ENCODE assay signal across 24 cellular contexts in the genomic region with DNA sequence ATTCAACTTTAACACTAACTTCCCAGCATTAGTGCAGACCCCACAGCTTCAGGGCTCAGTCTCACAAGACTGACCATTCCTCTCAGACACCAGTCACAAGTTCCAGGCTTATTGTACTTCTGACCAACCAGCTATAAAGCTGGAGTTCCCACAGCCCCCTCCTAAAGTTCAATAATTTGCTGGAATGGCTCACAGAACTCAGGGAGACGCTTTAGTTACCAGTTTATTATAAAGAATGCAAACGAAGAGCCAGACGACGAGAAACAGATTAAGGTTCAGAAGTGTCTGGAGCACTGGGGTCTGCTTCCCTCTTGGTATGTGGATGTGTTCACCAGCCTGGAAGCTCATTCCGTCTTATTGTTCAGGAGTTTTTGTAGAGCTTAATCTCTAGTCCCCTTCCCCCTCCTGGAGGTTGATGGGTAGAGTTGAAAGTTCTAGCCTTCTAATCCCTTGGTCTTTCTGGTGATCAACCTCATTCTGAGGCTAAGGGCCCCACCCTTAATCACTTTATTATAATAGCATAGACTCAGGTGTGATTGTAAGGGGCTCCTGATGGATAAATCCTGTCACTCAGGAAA. TPM values are rescaled to one million over a fixed set of nuclear protein-coding genes. Genes with fewer than 3 reads are reported as not detected.
"Had no signal": no experiment of that assay in that cellular context is flagged by ENCODE, and none has a peak within 500 bp of the region (broad histone marks: within the 10 kb centered on the region; RNA-seq: fewer than 3 reads in every experiment).

No MANE protein-coding gene starts in this region.

- H3K4me3 ChIP-seq: breast epithelium, coronary artery, esophagus squamous epithelium, gastroesophageal sphincter, lower lobe of right lung, testis, vagina had no signal

- H3K27me3 ChIP-seq: breast epithelium, esophagus squamous epithelium, gastroesophageal sphincter, testis, vagina had no signal

- H3K27ac ChIP-seq: breast epithelium, coronary artery, esophagus squamous epithelium, lower lobe of right lung, parathyroid adenoma, testis, vagina had no signal

- H3K4me3 Mint-ChIP-seq: natural killer cell; stimulated activated naive B cell treated with anti-CD40 and anti-IgM and Interleukin-4, amounts not matched to agents 10 μg/mL and 1 μg/mL and 100 μg/mL, for 72 hours; T-helper 1 cell treated with Interleukin-12 subunit alpha and Interleukin-12 subunit beta and Interleukin-4 antibody, amounts not matched to agents 30 μg/mL and 1 μg/mL, for 36 hours; type B pancreatic cell; WTC11 had no signal

- DNase-seq: activated T-cell treated with anti-CD3 and anti-CD28 coated beads, Interleukin-2, amount 50 U/mL, for 1 hour; aorta; esophagus squamous epithelium; head of caudate nucleus; lower lobe of right lung; natural killer cell; small intestine; stimulated activated CD4-positive, alpha-beta T cell treated with anti-CD3 and anti-CD28 coated beads, Interleukin-15, amount 100 ng/mL, for 24 hours; stimulated activated CD8-positive, alpha-beta memory T cell treated with anti-CD3 and anti-CD28 coated beads, Interleukin-4, amount 100 ng/mL, for 48 hours; stimulated activated naive B cell treated with anti-CD40 and anti-IgM and Interleukin-4, amounts not matched to agents 10 μg/mL and 1 μg/mL and 100 μg/mL, for 72 hours; T1000; testis had no signal

- H3K27ac Mint-ChIP-seq: natural killer cell; stimulated activated naive B cell treated with anti-CD40 and anti-IgM and Interleukin-4, amounts not matched to agents 10 μg/mL and 1 μg/mL and 100 μg/mL, for 72 hours; T-helper 1 cell treated with Interleukin-12 subunit alpha and Interleukin-12 subunit beta and Interleukin-4 antibody, amounts not matched to agents 30 μg/mL and 1 μg/mL, for 36 hours; type B pancreatic cell; WTC11 had no signal

- H2AFZ ChIP-seq: parathyroid adenoma had no signal

- H3K36me3 ChIP-seq: breast epithelium, esophagus squamous epithelium, gastroesophageal sphincter, lower lobe of right lung, vagina had no signal

- H3K27me3 Mint-ChIP-seq: stimulated activated naive B cell treated with anti-CD40 and anti-IgM and Interleukin-4, amounts not matched to agents 10 μg/mL and 1 μg/mL and 100 μg/mL, for 72 hours; type B pancreatic cell had no signal

- H3K9ac ChIP-seq: parathyroid adenoma had no signal

- H3K79me2 ChIP-seq: parathyroid adenoma had no signal

- H3K36me3 Mint-ChIP-seq: natural killer cell, type B pancreatic cell had no signal

- FAIRE-seq: keratinocyte, small intestine had no signal

- H3K9me3 ChIP-seq: breast epithelium, esophagus squamous epithelium, gastroesophageal sphincter, lower lobe of right lung, testis, vagina had no signal

- ATAC-seq: activated naive CD4-positive, alpha-beta T cell treated with anti-CD3 and anti-CD28 coated beads, Interleukin-2, amount 50 U/mL, for 72 hours; gastroesophageal sphincter; left lobe of liver; lower lobe of right lung; natural killer cell; sciatic nerve; stimulated activated naive B cell treated with anti-CD40 and anti-IgM and Interleukin-4, amounts not matched to agents 10 μg/mL and 1 μg/mL and 100 μg/mL, for 72 hours; WTC11 had no signal

- H3K4me1 ChIP-seq: breast epithelium had no signal

- H3K9me3 Mint-ChIP-seq: natural killer cell, type B pancreatic cell had no signal

RNA-seq across cellular contexts. Expression of a gene that starts 34.2 kb away (rescaled TPM):
- total RNA-seq: left lobe of liver, lower lobe of right lung, vagina, WTC11 had no signal
- polyA plus RNA-seq: keratinocyte had no signal
